1 cellular context compared by ENCODE assay signal in the genomic region with DNA sequence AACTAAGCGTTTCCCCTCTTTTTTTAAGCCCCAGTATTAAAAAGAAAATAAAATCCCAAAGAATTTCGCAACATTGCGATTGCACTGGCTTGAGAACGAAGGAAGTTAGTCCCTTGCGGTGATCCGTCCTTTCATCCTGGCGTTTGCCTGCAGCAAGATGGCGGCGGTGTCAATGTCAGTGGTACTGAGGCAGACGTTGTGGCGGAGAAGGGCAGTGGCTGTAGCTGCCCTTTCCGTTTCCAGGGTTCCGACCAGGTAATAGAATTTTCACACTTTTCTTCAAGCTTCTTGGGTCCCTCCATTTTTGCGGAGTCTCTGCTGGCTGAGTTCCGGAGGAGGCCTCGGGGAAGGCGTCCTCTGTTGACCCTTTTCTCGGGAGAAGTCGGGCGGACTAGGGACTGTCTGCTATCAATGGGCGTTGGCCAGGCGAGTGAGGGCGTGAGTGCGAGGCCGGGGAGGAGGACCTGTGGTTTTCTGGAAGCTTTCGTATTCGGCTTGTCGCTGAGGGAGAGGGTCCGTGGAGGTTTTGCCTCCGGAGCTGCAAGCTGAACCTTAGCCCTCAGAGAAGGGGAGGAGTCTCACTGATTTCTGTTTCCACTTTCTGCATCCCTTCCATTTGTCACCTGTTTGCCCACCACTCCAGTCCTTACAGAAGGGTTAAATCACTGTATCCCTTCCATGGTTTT.
TF ChIP-seq lines count a peak whose summit lies in the region.

A gene (plus strand): TSS at position 134 of the 686 bp plus-strand sequence. CDS start 24 bp downstream, at position 158.

TF ChIP-seq in GM23338, 12 proteins besides CTCF, POLR2A, EP300 and RAD21 (continued from another document):
- TF ChIP-seq, protein P1, sequence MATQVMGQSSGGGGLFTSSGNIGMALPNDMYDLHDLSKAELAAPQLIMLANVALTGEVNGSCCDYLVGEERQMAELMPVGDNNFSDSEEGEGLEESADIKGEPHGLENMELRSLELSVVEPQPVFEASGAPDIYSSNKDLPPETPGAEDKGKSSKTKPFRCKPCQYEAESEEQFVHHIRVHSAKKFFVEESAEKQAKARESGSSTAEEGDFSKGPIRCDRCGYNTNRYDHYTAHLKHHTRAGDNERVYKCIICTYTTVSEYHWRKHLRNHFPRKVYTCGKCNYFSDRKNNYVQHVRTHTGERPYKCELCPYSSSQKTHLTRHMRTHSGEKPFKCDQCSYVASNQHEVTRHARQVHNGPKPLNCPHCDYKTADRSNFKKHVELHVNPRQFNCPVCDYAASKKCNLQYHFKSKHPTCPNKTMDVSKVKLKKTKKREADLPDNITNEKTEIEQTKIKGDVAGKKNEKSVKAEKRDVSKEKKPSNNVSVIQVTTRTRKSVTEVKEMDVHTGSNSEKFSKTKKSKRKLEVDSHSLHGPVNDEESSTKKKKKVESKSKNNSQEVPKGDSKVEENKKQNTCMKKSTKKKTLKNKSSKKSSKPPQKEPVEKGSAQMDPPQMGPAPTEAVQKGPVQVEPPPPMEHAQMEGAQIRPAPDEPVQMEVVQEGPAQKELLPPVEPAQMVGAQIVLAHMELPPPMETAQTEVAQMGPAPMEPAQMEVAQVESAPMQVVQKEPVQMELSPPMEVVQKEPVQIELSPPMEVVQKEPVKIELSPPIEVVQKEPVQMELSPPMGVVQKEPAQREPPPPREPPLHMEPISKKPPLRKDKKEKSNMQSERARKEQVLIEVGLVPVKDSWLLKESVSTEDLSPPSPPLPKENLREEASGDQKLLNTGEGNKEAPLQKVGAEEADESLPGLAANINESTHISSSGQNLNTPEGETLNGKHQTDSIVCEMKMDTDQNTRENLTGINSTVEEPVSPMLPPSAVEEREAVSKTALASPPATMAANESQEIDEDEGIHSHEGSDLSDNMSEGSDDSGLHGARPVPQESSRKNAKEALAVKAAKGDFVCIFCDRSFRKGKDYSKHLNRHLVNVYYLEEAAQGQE (IDR thresholded peaks at IDR 0.05; ENCODE audit: unreplicated experiment) = no peak
- TF ChIP-seq JUNB (IDR thresholded peaks at IDR 0.05; ENCODE audit: unreplicated experiment) = no peak
TF ChIP-seq in GM23338: peak in this region for 2.
